Comparison of ENCODE assay signal across 8 cellular contexts in genomic region chr13:36297600-36298338, GRCh38. TPM values are rescaled to one million over a fixed set of nuclear protein-coding genes. Genes with fewer than 3 reads are reported as not detected.
DNase-seq lines count a peak whose midpoint lies in the region; ATAC-seq and TF ChIP-seq lines count a peak whose summit lies in the region.

Gene CCDC169, minus strand, starts transcription at chr13:36297814. Its CDS starts 95 bp downstream, at chr13:36297719.

- peak; percentile 39 for ATAC-seq in GM21619 (IDR thresholded peaks at IDR 0.05; ENCODE audit: unreplicated experiment)
- ATAC-seq in central memory CD8-positive, alpha-beta T cell (replicated peaks; ENCODE audit: extremely low read depth, poor library complexity, severe bottlenecking): no peak
- no peak for ATAC-seq in GM18873 (IDR thresholded peaks at IDR 0.05; ENCODE audit: low FRiP score, unreplicated experiment)

- H3K27me3 Mint-ChIP-seq in CD14-positive monocyte (ENCODE audit: low read depth in 3 of 3): peaks cover 18 to 26% (median 18%) of the 10 kb centered on the region in 3 donors
- peaks cover 34% of the 10 kb centered on the region for H3K27me3 Mint-ChIP-seq in central memory CD8-positive, alpha-beta T cell

- intact Hi-C loops in CD14-positive monocyte (cut with micrococcal nuclease): no loop called here

- H3K36me3 Mint-ChIP-seq in CD14-positive monocyte: peaks cover 4 to 17% of the 10 kb centered on the region in 2 donors
- H3K36me3 Mint-ChIP-seq in central memory CD8-positive, alpha-beta T cell (ENCODE audit: insufficient read depth): peaks cover 3% of the 10 kb centered on the region

- peak within 1 kb of the TSS; percentile 39 to 88 (median 79) for H3K27ac Mint-ChIP-seq in CD14-positive monocyte
- H3K27ac Mint-ChIP-seq in central memory CD8-positive, alpha-beta T cell (ENCODE audit: low read depth): no peak within 1 kb of the TSS

- TF ChIP-seq CTCF in CD14-positive monocyte (IDR thresholded peaks at IDR 0.05): no peak

- peaks cover 18% of the 10 kb centered on the region for H3K4me1 Mint-ChIP-seq in CD14-positive monocyte
- no peaks in the 10 kb centered on the region for H3K4me1 Mint-ChIP-seq in central memory CD8-positive, alpha-beta T cell

- DNase-seq in CD14-positive monocyte (ENCODE audit: low spot score) (peak; percentile 69), NCI-H146 (lab: John Stamatoyannopoulos, UW) (peak; percentile 58), islet precursor cell (peak; percentile 90)
- DNase-seq in activated CD4-positive, alpha-beta T cell treated with anti-CD3 and anti-CD28 coated beads for 1 hour: peak; percentile 46
- DNase-seq in central memory CD8-positive, alpha-beta T cell (ENCODE audit: low spot score in 2 of 2): peak in 1 of 2 donors; percentile 17
- peak; percentile 47 for DNase-seq in stimulated activated CD4-positive, alpha-beta T cell treated with anti-CD3 and anti-CD28 coated beads, Interleukin-12 subunit alpha, Interleukin-12 subunit beta, amount 100 ng/mL, for 4 hours

- H3K4me3 Mint-ChIP-seq in CD14-positive monocyte: peak within 1 kb of the TSS; percentile 98
- peak within 1 kb of the TSS; percentile 58 for H3K4me3 Mint-ChIP-seq in central memory CD8-positive, alpha-beta T cell

- H3K9me3 Mint-ChIP-seq in CD14-positive monocyte: no peaks in the 10 kb centered on the region
- peaks cover 6% of the 10 kb centered on the region for H3K9me3 Mint-ChIP-seq in central memory CD8-positive, alpha-beta T cell

RNA-seq across cellular contexts. Expression of gene CCDC169, which starts in this region (rescaled TPM):
- polyA plus RNA-seq in CD14-positive monocyte: not detected

Comparison
In these comparisons a context has a peak if more than half of its experiments do, and no peak if none do; other contexts are left out.
1. Peak in DNase-seq in CD14-positive monocyte; RNA of the gene not detected or under 1 TPM.